ENCODE assay signal across 18 cellular contexts in the genomic region with DNA sequence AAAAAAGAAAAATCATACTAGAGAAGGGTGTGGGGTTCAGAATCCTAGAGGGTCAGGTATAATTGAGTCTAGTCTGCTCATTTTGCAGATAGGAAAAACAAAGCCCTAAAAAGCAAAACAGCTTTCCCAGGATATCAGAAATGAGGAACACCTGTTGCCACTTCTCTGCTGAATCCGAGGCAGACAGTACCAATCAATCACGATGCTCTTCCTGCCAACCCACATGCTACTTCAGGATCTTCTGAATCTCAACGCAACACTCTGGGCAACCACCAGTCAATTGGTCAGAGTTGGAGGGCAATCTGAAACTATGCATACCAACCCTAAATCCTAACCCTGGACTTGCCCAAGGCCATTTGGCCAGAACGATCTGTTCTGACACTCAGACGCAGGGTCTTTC.
"Had no signal": no experiment of that assay in that cellular context is flagged by ENCODE, and none has a peak within 500 bp of the region (broad histone marks: within the 10 kb centered on the region; RNA-seq: fewer than 3 reads in every experiment).

No MANE protein-coding gene starts in this region.

- H3K4me3 ChIP-seq: MG63 had no signal

- DNase-seq: Karpas-422, KG1, MG63, NCI-H1092 treated with DMSO at 0.1 percent for 48 hours, NCI-H1436, NCI-H187, NCI-H2029 treated with DMSO at 0.1 percent for 48 hours, NCI-H2107, NCI-H2227 treated with DMSO at 0.1 percent for 48 hours, NCI-H526, NCI-H82, PC-3, SHP77, T-helper 1 cell had no signal

- H3K27ac ChIP-seq: HL-60, RWPE1 had no signal

- H3K9me3 ChIP-seq: MG63 had no signal

- H3K27me3 ChIP-seq: MG63 had no signal

- H3K36me3 ChIP-seq: MG63 had no signal

- ATAC-seq: Panc1, PC-3, SK-N-SH treated with all-trans-retinoic acid at 6 μM for 48 hours had no signal
